In genomic region chr16:29612381-29613306, GRCh38 we compare ENCODE assay signal across 8 cellular contexts. TPM values are rescaled to one million over a fixed set of nuclear protein-coding genes. Genes with fewer than 3 reads are reported as not detected.
A peak's percentile ranks its signal among the peaks of the same experiment; 100 is the strongest.
DNase-seq lines count a peak whose midpoint lies in the region; ATAC-seq and TF ChIP-seq lines count a peak whose summit lies in the region.
"Not testable (repeated sequence)": the region's sequence is repeated elsewhere in the genome, so short reads cannot be mapped to it uniquely, and the experiment has no call there.

No MANE protein-coding gene starts in this region.

- H3K27ac Mint-ChIP-seq in activated CD4-positive, alpha-beta memory T cell treated with anti-CD3 and anti-CD28 coated beads, Interleukin-2, amount 10 ng/mL, durations not matched to agents 7 days and 5 days: peak overlapping the region; percentile 96

- H3K79me2 ChIP-seq in trophoblast cell (ENCODE audit: control insufficient read depth, insufficient read depth, low read length, poor library complexity): not testable (repeated sequence)

- H3K4me1 Mint-ChIP-seq in activated CD4-positive, alpha-beta memory T cell treated with anti-CD3 and anti-CD28 coated beads, Interleukin-2, amount 10 ng/mL, durations not matched to agents 7 days and 5 days: peaks cover 15% of the 10 kb centered on the region

- not testable (repeated sequence) for H3K14ac ChIP-seq in trophoblast cell (ENCODE audit: low read length)

- intact Hi-C loops in aorta (cut with DNase I): not testable (repeated sequence)

- not testable (repeated sequence) for TF ChIP-seq CTCF in NB4 (IDR thresholded peaks at IDR 0.05; ENCODE audit: low read depth, low read length)

- not testable (repeated sequence) for H3K9me3 Mint-ChIP-seq in activated CD4-positive, alpha-beta memory T cell treated with anti-CD3 and anti-CD28 coated beads, Interleukin-2, amount 10 ng/mL, durations not matched to agents 7 days and 5 days

- CTCF ChIA-PET in activated CD4-positive, alpha-beta memory T cell treated with anti-CD3 and anti-CD28 coated beads, Interleukin-2, amount 10 ng/mL, durations not matched to agents 7 days and 5 days (lab: Charles Lee): interaction anchor here (0.7 kb wide), 2 partner anchors 236 to 758 kb away, joined by 3 read pairs; no protein-coding TSS in a partner anchor

- H3K9ac ChIP-seq in trophoblast cell (ENCODE audit: low read length): not testable (repeated sequence)

- peak; percentile 30 for DNase-seq in NB4 (ENCODE audit: low read depth)
- DNase-seq in activated CD4-positive, alpha-beta memory T cell treated with anti-CD3 and anti-CD28 coated beads, Interleukin-2, amount 10 ng/mL, durations not matched to agents 7 days and 5 days: peak; percentile 23
- peak; percentile 22 for DNase-seq in dermis blood vessel endothelial cell
- DNase-seq in iris pigment epithelial cell (ENCODE audit: low read depth): peak; percentile 19
- DNase-seq in trophoblast cell: peak in 1 of 2 donors; percentile 36
- peak in 1 of 2 donors; percentile 73 for DNase-seq in aorta

- not testable (repeated sequence) for TF ChIP-seq POLR2A in NB4 (IDR thresholded peaks at IDR 0.05; ENCODE audit: extremely low read depth, insufficient read length)

- not testable (repeated sequence) for H3K9me3 ChIP-seq in trophoblast cell (ENCODE audit: insufficient read depth, low read depth, low read length); aorta (ENCODE audit: control insufficient read depth, low read length)

- H2BK5ac ChIP-seq in trophoblast cell (ENCODE audit: low read depth, low read length, poor library complexity): not testable (repeated sequence)

- H4K8ac ChIP-seq in trophoblast cell (ENCODE audit: low read depth, low read length): not testable (repeated sequence)

- WGBS in trophoblast cell (ENCODE audit: extremely low coverage, insufficient coverage, insufficient read length): no CpG with 5 or more reads among the region's 48 CpGs
- 0 to 1% methylated on average over 30 to 44 of the region's 48 CpGs for WGBS in aorta, 2 donors

- H2AK5ac ChIP-seq in trophoblast cell (ENCODE audit: low read length): not testable (repeated sequence)

- not testable (repeated sequence) for H3K27me3 ChIP-seq in trophoblast cell (ENCODE audit: insufficient read depth, low read length); aorta (ENCODE audit: control insufficient read depth in 1 of 2, insufficient read depth in 2 of 2, low read length in 1 of 2)

- ATAC-seq in GM18520 (IDR thresholded peaks at IDR 0.05; ENCODE audit: unreplicated experiment) (peak; percentile 33), HG02884 (IDR thresholded peaks at IDR 0.05; ENCODE audit: unreplicated experiment) (peak; percentile 38), aorta (ENCODE audit: low FRiP score) (peak; percentile 45)

- peak overlapping the region; percentile 77 for H3K4me2 ChIP-seq in trophoblast cell (ENCODE audit: low read length)

- not testable (repeated sequence) for H2BK120ac ChIP-seq in trophoblast cell (ENCODE audit: insufficient read depth, low read length, poor library complexity)

- POLR2A ChIA-PET in activated CD4-positive, alpha-beta memory T cell treated with anti-CD3 and anti-CD28 coated beads, Interleukin-2, amount 10 ng/mL, durations not matched to agents 7 days and 5 days (lab: Charles Lee): interaction anchor here (1.0 to 3.2 kb wide), 8 partner anchors 9 to 382 kb away, joined by 3 to 10 read pairs (median 6); partner anchors contain the start of gene SPN

- H2AFZ ChIP-seq in trophoblast cell (ENCODE audit: insufficient read depth, low read length, poor library complexity): not testable (repeated sequence)

- H3K4me1 ChIP-seq in trophoblast cell (ENCODE audit: control insufficient read depth in 1 of 2, insufficient read depth in 2 of 2, low read length in 2 of 2); aorta (ENCODE audit: control insufficient read depth in 1 of 2, insufficient read depth in 2 of 2, low read length in 2 of 2): not testable (repeated sequence)

- H3K4me3 ChIP-seq in NB4 (ENCODE audit: low read depth, low read length) (peak overlapping the region; percentile 86), trophoblast cell (ENCODE audit: low read depth, low read length) (peak overlapping the region; percentile 81), aorta (ENCODE audit: low read length in 2 of 2) (peak overlapping the region in 1 of 2 donors; percentile 62)

- H3K4ac ChIP-seq in trophoblast cell (ENCODE audit: low read depth, low read length): peak overlapping the region; percentile 21

- H3K4me3 Mint-ChIP-seq in activated CD4-positive, alpha-beta memory T cell treated with anti-CD3 and anti-CD28 coated beads, Interleukin-2, amount 10 ng/mL, durations not matched to agents 7 days and 5 days: peak overlapping the region; percentile 95

- not testable (repeated sequence) for H3K27ac ChIP-seq in trophoblast cell (ENCODE audit: low read depth, low read length); aorta (ENCODE audit: low read depth in 1 of 2, low read length in 2 of 2)

- H3K27me3 Mint-ChIP-seq in activated CD4-positive, alpha-beta memory T cell treated with anti-CD3 and anti-CD28 coated beads, Interleukin-2, amount 10 ng/mL, durations not matched to agents 7 days and 5 days: not testable (repeated sequence)

- H3K18ac ChIP-seq in trophoblast cell (ENCODE audit: low read length): peak overlapping the region; percentile 5

- H4K91ac ChIP-seq in trophoblast cell (ENCODE audit: low read depth, low read length): peak overlapping the region; percentile 4

- H4K12ac ChIP-seq in trophoblast cell (ENCODE audit: low read depth, low read length): not testable (repeated sequence)

- not testable (repeated sequence) for H3K23ac ChIP-seq in trophoblast cell (ENCODE audit: low read length)

- peaks cover 14% of the 10 kb centered on the region for H3K79me1 ChIP-seq in trophoblast cell (ENCODE audit: low read length)

- H2BK12ac ChIP-seq in trophoblast cell (ENCODE audit: low read length): not testable (repeated sequence)

- H3K36me3 ChIP-seq in trophoblast cell (ENCODE audit: control insufficient read depth in 1 of 2, insufficient read depth in 2 of 2, low read length in 2 of 2); aorta (ENCODE audit: control insufficient read depth in 1 of 2, insufficient read depth in 2 of 2, low read length in 1 of 2): not testable (repeated sequence)

- peaks cover 15% of the 10 kb centered on the region for H3K36me3 Mint-ChIP-seq in activated CD4-positive, alpha-beta memory T cell treated with anti-CD3 and anti-CD28 coated beads, Interleukin-2, amount 10 ng/mL, durations not matched to agents 7 days and 5 days (ENCODE audit: low read depth)

RNA-seq across cellular contexts. Expression of gene SPN, which starts 50.4 kb away (rescaled TPM):
- 100 to 1,000 TPM; 341 to 359 TPM for total RNA-seq in activated CD4-positive, alpha-beta memory T cell treated with anti-CD3 and anti-CD28 coated beads, Interleukin-2, amount 10 ng/mL, durations not matched to agents 7 days and 5 days
- not detected in 2 replicates for total RNA-seq in dermis blood vessel endothelial cell
- polyA plus RNA-seq in trophoblast cell (2013): 0.10 and 0.15 TPM in 2 replicates
- 1 to 10 TPM; 2.5 to 5.2 TPM for total RNA-seq in aorta
- polyA plus RNA-seq in aorta: under 1 TPM in 1 of 2 donors, not detected in 1; 0.88 TPM

Comparison
In these comparisons a context has a peak if more than half of its experiments do, and no peak if none do; other contexts are left out.
1. RNA of gene SPN, which starts 50.4 kb away (total RNA-seq): 341 to 359 TPM in activated CD4-positive, alpha-beta memory T cell treated with anti-CD3 and anti-CD28 coated beads, Interleukin-2, amount 10 ng/mL, durations not matched to agents 7 days and 5 days; 2.5 to 5.2 TPM in aorta and not detected in dermis blood vessel endothelial cell; every median in the first group is over 10 times any median in the second.
2. Peak in every context shown above with its lines, with median percentiles within 50 percentile points of each other: ATAC-seq.